Comparison of ENCODE assay signal across 15 cellular contexts in genomic region chr3:16905704-16906103, GRCh38. TPM values are rescaled to one million over a fixed set of nuclear protein-coding genes. Genes with fewer than 3 reads are reported as not detected.
DNase-seq lines count a peak whose midpoint lies in the region; ATAC-seq and TF ChIP-seq lines count a peak whose summit lies in the region.
"Had no signal": no experiment of that assay in that cellular context is flagged by ENCODE, and none has a peak within 500 bp of the region (broad histone marks: within the 10 kb centered on the region; RNA-seq: fewer than 3 reads in every experiment).

No MANE protein-coding gene starts in this region.

- ATAC-seq in activated T-cell treated with anti-CD3 and anti-CD28 coated beads, Interleukin-2, amount 50 U/mL, for 72 hours (replicated peaks in 1 of 2) = no peak
- no peak for ATAC-seq in activated T-cell treated with anti-CD3 and anti-CD28 coated beads, Interleukin-2, amount 50 U/mL, for 4 hours
- ATAC-seq in IMR-90 (ENCODE audit: low read depth) = no peak
- ATAC-seq in activated naive CD8-positive, alpha-beta T cell treated with anti-CD3 and anti-CD28 coated beads, Interleukin-2, amount 10 ng/mL, durations not matched to agents 7 days and 5 days (ENCODE audit: low read depth) = no peak
- no peak for ATAC-seq in gastrocnemius medialis
- no peak for ATAC-seq in HG03108 (IDR thresholded peaks at IDR 0.05; ENCODE audit: unreplicated experiment)
- ATAC-seq: gastroesophageal sphincter had no signal

- H2AK5ac ChIP-seq in IMR-90 (ENCODE audit: low read depth, low read length) = no peak overlapping the region

- TF ChIP-seq CTCF in IMR-90 (conservative IDR thresholded peaks at IDR 0.05; ENCODE audit: low read depth, low read length) (no peak), gastrocnemius medialis (IDR thresholded peaks at IDR 0.05 in 4 of 5, conservative IDR thresholded peaks at IDR 0.05 in 1 of 5) (no peak), Caco-2 (IDR thresholded peaks at IDR 0.05; ENCODE audit: insufficient read depth in 1 of 2, low read depth in 1 of 2, low read length in 1 of 2, severe bottlenecking in 1 of 2, unreplicated experiment in 1 of 2) (no peak)

- TF ChIP-seq RAD21 in IMR-90 (IDR thresholded peaks at IDR 0.05; ENCODE audit: low read length) = no peak

- H3K4me1 ChIP-seq in IMR-90 (ENCODE audit: control insufficient read depth, insufficient read depth, low read length) (peaks cover 7% of the 10 kb centered on the region), gastrocnemius medialis (peaks cover 90 to 96% of the 10 kb centered on the region in 2 donors), Caco-2 (no peaks in the 10 kb centered on the region)

- no peak overlapping the region for H3K23ac ChIP-seq in IMR-90 (ENCODE audit: low read depth, low read length)

- intact Hi-C loops in IMR-90 (cut with micrococcal nuclease) = no loop called here
- intact Hi-C loops in gastrocnemius medialis (cut with DNase I; ENCODE audit: low total_unique reads) = loop anchor here (5.0 kb wide), 1 partner anchor 182 kb away; no protein-coding TSS in a partner anchor
- intact Hi-C loops in Caco-2 (cut with micrococcal nuclease; ENCODE audit: unreplicated experiment) = no loop called here

- H3K14ac ChIP-seq in IMR-90 (replicated peaks; ENCODE audit: low read depth, low read length) = no peak overlapping the region

- peaks cover 1 to 5% of the 10 kb centered on the region in 2 donors for H3K36me3 Mint-ChIP-seq in activated T-cell treated with anti-CD3 and anti-CD28 coated beads, Interleukin-2, amount 50 U/mL, for 72 hours (ENCODE audit: insufficient read depth in 2 of 2)
- peaks cover 9% of the 10 kb centered on the region for H3K36me3 Mint-ChIP-seq in activated T-cell treated with anti-CD3 and anti-CD28 coated beads, Interleukin-2, amount 50 U/mL, for 4 hours (ENCODE audit: insufficient read depth)
- H3K36me3 Mint-ChIP-seq in activated naive CD8-positive, alpha-beta T cell treated with anti-CD3 and anti-CD28 coated beads, Interleukin-2, amount 10 ng/mL, durations not matched to agents 7 days and 5 days = peaks cover 20% of the 10 kb centered on the region
- H3K36me3 Mint-ChIP-seq in Caco-2 (ENCODE audit: insufficient read depth, unreplicated experiment) = no peaks in the 10 kb centered on the region

- H3K4me2 ChIP-seq in IMR-90 (ENCODE audit: low read depth, low read length) = no peak overlapping the region

- H4K5ac ChIP-seq in IMR-90 (ENCODE audit: low read depth, low read length) = no peak overlapping the region

- no peak overlapping the region for H2BK5ac ChIP-seq in IMR-90 (ENCODE audit: low read depth, low read length, poor library complexity, severe bottlenecking)

- POLR2A ChIA-PET in IMR-90 (lab: Charles Lee; ENCODE audit: unreplicated experiment) (no interaction called here), Caco-2 (lab: Charles Lee) (no interaction called here)
- POLR2A ChIA-PET in activated naive CD8-positive, alpha-beta T cell treated with anti-CD3 and anti-CD28 coated beads, Interleukin-2, amount 10 ng/mL, durations not matched to agents 7 days and 5 days (lab: Charles Lee) = interaction anchor here (0.9 kb wide), 1 partner anchor 235 kb away, joined by 3 read pairs; no protein-coding TSS in a partner anchor

- in situ Hi-C loops in IMR-90 (cut with MboI; ENCODE audit: low sequenced_read_pairs) = no loop called here
- in situ Hi-C loops in gastrocnemius medialis (cut with MboI; ENCODE audit: low sequenced_read_pairs in 4 of 4) = no loop called here

- CTCF ChIA-PET in IMR-90 (lab: Yijun Ruan, JAX) (interaction anchor here (0.6 kb wide), 1 partner anchor 104 kb away, joined by 3 read pairs; no protein-coding TSS in a partner anchor), Caco-2 (lab: Charles Lee) (no interaction called here)

- no peaks in the 10 kb centered on the region for H4K20me1 ChIP-seq in IMR-90 (ENCODE audit: insufficient read depth, low read length)

- no peak overlapping the region for H4K91ac ChIP-seq in IMR-90 (ENCODE audit: insufficient read depth, low read depth, low read length)

- H3K27ac ChIP-seq in IMR-90 (ENCODE audit: insufficient read depth, low read length) (no peak overlapping the region), gastrocnemius medialis (peak overlapping the region; percentile 76 to 86 (median 84))
- H3K27ac ChIP-seq: ascending aorta, gastroesophageal sphincter had no signal

- no peak overlapping the region for H3K4me3 ChIP-seq in IMR-90 (ENCODE audit: insufficient read depth, low read depth, low read length)
- H3K4me3 ChIP-seq in gastrocnemius medialis = no peak overlapping the region
- no peak overlapping the region for H3K4me3 ChIP-seq in Caco-2 (ENCODE audit: low read depth, low read length)
- H3K4me3 ChIP-seq: ascending aorta, gastroesophageal sphincter had no signal

- no peak overlapping the region for H2BK120ac ChIP-seq in IMR-90 (ENCODE audit: low read depth, low read length)

- no peaks in the 10 kb centered on the region for H3K27me3 Mint-ChIP-seq in activated T-cell treated with anti-CD3 and anti-CD28 coated beads, Interleukin-2, amount 50 U/mL, for 72 hours (ENCODE audit: low read depth)
- H3K27me3 Mint-ChIP-seq in activated T-cell treated with anti-CD3 and anti-CD28 coated beads, Interleukin-2, amount 50 U/mL, for 4 hours (ENCODE audit: low read depth) = no peaks in the 10 kb centered on the region
- H3K27me3 Mint-ChIP-seq in activated naive CD8-positive, alpha-beta T cell treated with anti-CD3 and anti-CD28 coated beads, Interleukin-2, amount 10 ng/mL, durations not matched to agents 7 days and 5 days = no peaks in the 10 kb centered on the region
- H3K27me3 Mint-ChIP-seq in Caco-2 (ENCODE audit: insufficient read depth, unreplicated experiment) = peaks cover 22% of the 10 kb centered on the region

- no peak overlapping the region for H3K56ac ChIP-seq in IMR-90 (ENCODE audit: extremely low read depth, insufficient read depth, low read length)

- H3K9me1 ChIP-seq in IMR-90 (ENCODE audit: insufficient read depth, low read length) = peaks cover 6% of the 10 kb centered on the region

- H2AK9ac ChIP-seq in IMR-90 (replicated peaks; ENCODE audit: low read depth, low read length, poor library complexity) = no peak overlapping the region

- H3K27me3 ChIP-seq in IMR-90 (ENCODE audit: control insufficient read depth, insufficient read depth, low read length) = no peaks in the 10 kb centered on the region
- no peaks in the 10 kb centered on the region for H3K27me3 ChIP-seq in gastrocnemius medialis
- H3K27me3 ChIP-seq in Caco-2 (replicated peaks; ENCODE audit: control insufficient read depth, insufficient read depth, low read length) = no peaks in the 10 kb centered on the region
- H3K27me3 ChIP-seq: ascending aorta, gastroesophageal sphincter had no signal

- dilution Hi-C loops in IMR-90 (cut with HindIII; ENCODE audit: low sequenced_read_pairs, unreplicated experiment) = no loop called here

- no peak overlapping the region for H4K8ac ChIP-seq in IMR-90 (ENCODE audit: low read depth in 2 of 2, low read length in 2 of 2)

- H3K9me3 ChIP-seq in IMR-90 (ENCODE audit: control insufficient read depth, insufficient read depth, low read length) = no peaks in the 10 kb centered on the region
- no peaks in the 10 kb centered on the region for H3K9me3 ChIP-seq in gastrocnemius medialis
- no peaks in the 10 kb centered on the region for H3K9me3 ChIP-seq in Caco-2
- H3K9me3 ChIP-seq: ascending aorta, gastroesophageal sphincter had no signal

- H3K36me3 ChIP-seq in IMR-90 (ENCODE audit: control insufficient read depth, insufficient read depth, low read length) = no peaks in the 10 kb centered on the region
- no peaks in the 10 kb centered on the region for H3K36me3 ChIP-seq in gastrocnemius medialis
- H3K36me3 ChIP-seq in Caco-2 (ENCODE audit: control insufficient read depth, insufficient read depth, low read length) = no peaks in the 10 kb centered on the region
- H3K36me3 ChIP-seq: ascending aorta, gastroesophageal sphincter had no signal

- no peak for DNase-seq in activated T-cell treated with anti-CD3 and anti-CD28 coated beads, Interleukin-2, amount 50 U/mL, for 72 hours
- no peak for DNase-seq in activated T-cell treated with anti-CD3 and anti-CD28 coated beads, Interleukin-2, amount 50 U/mL, for 4 hours
- DNase-seq in IMR-90 = no peak
- DNase-seq in activated naive CD8-positive, alpha-beta T cell treated with anti-CD3 and anti-CD28 coated beads, Interleukin-2, amount 10 ng/mL, durations not matched to agents 7 days and 5 days = no peak
- no peak for DNase-seq in gastrocnemius medialis
- no peak for DNase-seq in SIG-M5 (lab: John Stamatoyannopoulos, UW)
- DNase-seq in Caco-2 = no peak
- DNase-seq: activated CD4-positive, alpha-beta T cell treated with anti-CD3 and anti-CD28 coated beads for 48 hours; cortex of kidney; NCI-H187; NCI-H446 treated with DMSO at 0.1 percent for 48 hours had no signal

- no peak for TF ChIP-seq POLR2A in IMR-90 (IDR thresholded peaks at IDR 0.05; ENCODE audit: low read depth, low read length)
- TF ChIP-seq POLR2A in gastrocnemius medialis (IDR thresholded peaks at IDR 0.05) = no peak

- peaks cover 89% of the 10 kb centered on the region for H3K4me1 Mint-ChIP-seq in activated T-cell treated with anti-CD3 and anti-CD28 coated beads, Interleukin-2, amount 50 U/mL, for 72 hours (ENCODE audit: low read depth)
- H3K4me1 Mint-ChIP-seq in activated T-cell treated with anti-CD3 and anti-CD28 coated beads, Interleukin-2, amount 50 U/mL, for 4 hours (ENCODE audit: low read depth) = peaks cover 89% of the 10 kb centered on the region
- H3K4me1 Mint-ChIP-seq in activated naive CD8-positive, alpha-beta T cell treated with anti-CD3 and anti-CD28 coated beads, Interleukin-2, amount 10 ng/mL, durations not matched to agents 7 days and 5 days = peaks cover 52% of the 10 kb centered on the region
- H3K4me1 Mint-ChIP-seq in Caco-2 (ENCODE audit: low read depth, unreplicated experiment) = no peaks in the 10 kb centered on the region

- peaks cover 1 to 2% of the 10 kb centered on the region in 2 donors for H3K9me3 Mint-ChIP-seq in activated T-cell treated with anti-CD3 and anti-CD28 coated beads, Interleukin-2, amount 50 U/mL, for 72 hours
- H3K9me3 Mint-ChIP-seq in activated T-cell treated with anti-CD3 and anti-CD28 coated beads, Interleukin-2, amount 50 U/mL, for 4 hours = no peaks in the 10 kb centered on the region
- H3K9me3 Mint-ChIP-seq in activated naive CD8-positive, alpha-beta T cell treated with anti-CD3 and anti-CD28 coated beads, Interleukin-2, amount 10 ng/mL, durations not matched to agents 7 days and 5 days = no peaks in the 10 kb centered on the region
- H3K9me3 Mint-ChIP-seq in Caco-2 (ENCODE audit: unreplicated experiment) = no peaks in the 10 kb centered on the region
- H3K9me3 Mint-ChIP-seq: neural crest cell had no signal

- H3K9ac ChIP-seq in IMR-90 (ENCODE audit: low read depth, low read length) = no peak overlapping the region

- peak overlapping the region; percentile 29 for H2AFZ ChIP-seq in IMR-90 (replicated peaks; ENCODE audit: low read length, poor library complexity)

- no peak overlapping the region for H3K4ac ChIP-seq in IMR-90 (ENCODE audit: low read depth, low read length)

- H3K18ac ChIP-seq in IMR-90 (ENCODE audit: low read depth, low read length) = no peak overlapping the region

- no CpG with 5 or more reads among the region's 1 CpG for WGBS in IMR-90 (ENCODE audit: extremely low coverage in 2 of 2, insufficient read length in 1 of 2), 2 experiments

- BruUV-seq in IMR-90 (replicated peaks; lab: Mats Ljungman, UMichigan) = no TSS peak
- no TSS peak for BruUV-seq in Caco-2 (replicated peaks; lab: Mats Ljungman, UMichigan)

- no peak overlapping the region for H3K27ac Mint-ChIP-seq in activated T-cell treated with anti-CD3 and anti-CD28 coated beads, Interleukin-2, amount 50 U/mL, for 72 hours
- peak overlapping the region; percentile 16 for H3K27ac Mint-ChIP-seq in activated naive CD8-positive, alpha-beta T cell treated with anti-CD3 and anti-CD28 coated beads, Interleukin-2, amount 10 ng/mL, durations not matched to agents 7 days and 5 days
- no peak overlapping the region for H3K27ac Mint-ChIP-seq in Caco-2 (ENCODE audit: unreplicated experiment)

- no peak overlapping the region for H2BK15ac ChIP-seq in IMR-90 (ENCODE audit: low read depth, low read length)

- no peak overlapping the region for H2BK20ac ChIP-seq in IMR-90 (ENCODE audit: low read depth, low read length)

- peak overlapping the region; percentile 51 to 57 for H3K4me3 Mint-ChIP-seq in activated T-cell treated with anti-CD3 and anti-CD28 coated beads, Interleukin-2, amount 50 U/mL, for 72 hours
- no peak overlapping the region for H3K4me3 Mint-ChIP-seq in activated T-cell treated with anti-CD3 and anti-CD28 coated beads, Interleukin-2, amount 50 U/mL, for 4 hours
- no peak overlapping the region for H3K4me3 Mint-ChIP-seq in activated naive CD8-positive, alpha-beta T cell treated with anti-CD3 and anti-CD28 coated beads, Interleukin-2, amount 10 ng/mL, durations not matched to agents 7 days and 5 days
- H3K4me3 Mint-ChIP-seq in Caco-2 (ENCODE audit: unreplicated experiment) = no peak overlapping the region
- H3K4me3 Mint-ChIP-seq: neural crest cell had no signal

- peaks cover 0 to 3% of the 10 kb centered on the region in 2 experiments; a peak in 1 of 4 replicates for H3K79me1 ChIP-seq in IMR-90 (ENCODE audit: low read depth in 1 of 2, low read length in 2 of 2)

RNA-seq across cellular contexts. Expression of gene PLCL2, which starts 20.9 kb away (rescaled TPM):
- total RNA-seq in activated T-cell treated with anti-CD3 and anti-CD28 coated beads, Interleukin-2, amount 50 U/mL, for 72 hours = 10 to 100 TPM; 22.9 to 24.7 TPM
- total RNA-seq in activated T-cell treated with anti-CD3 and anti-CD28 coated beads, Interleukin-2, amount 50 U/mL, for 4 hours = 10 to 100 TPM; 12.6 to 14.2 (median 12.7) TPM
- total RNA-seq in IMR-90 (2012; rRNA removed) = 3.8 and 4.2 TPM in 2 replicates
- polyA plus RNA-seq in IMR-90 (2012; rRNA removed) = 0.79 and 0.92 TPM in 2 replicates
- polyA plus RNA-seq in IMR-90 (2012; cell fraction: cytosol; rRNA removed) = 0.22 and 0.92 TPM in 2 replicates
- polyA plus RNA-seq in IMR-90 (2012; cell fraction: nucleus; rRNA removed; ENCODE audit: low replicate concordance) = 0.12 and 0.58 TPM in 2 replicates
- total RNA-seq in activated naive CD8-positive, alpha-beta T cell treated with anti-CD3 and anti-CD28 coated beads, Interleukin-2, amount 10 ng/mL, durations not matched to agents 7 days and 5 days = 10 to 100 TPM; 53.2 to 58.0 TPM
- total RNA-seq in gastrocnemius medialis = 10 to 100 TPM; 23.9 to 37.2 (median 32.7) TPM
- 0.07 TPM in 1 of 2 replicates, not detected in the other for total RNA-seq in Caco-2 (2022)

Comparison
In these comparisons a context has a peak if more than half of its experiments do, and no peak if none do; other contexts are left out.
1. H3K4me3 Mint-ChIP-seq: peak in activated T-cell treated with anti-CD3 and anti-CD28 coated beads, Interleukin-2, amount 50 U/mL, for 72 hours (2 of 2); none in activated T-cell treated with anti-CD3 and anti-CD28 coated beads, Interleukin-2, amount 50 U/mL, for 4 hours (single experiment), activated naive CD8-positive, alpha-beta T cell treated with anti-CD3 and anti-CD28 coated beads, Interleukin-2, amount 10 ng/mL, durations not matched to agents 7 days and 5 days (single experiment) and Caco-2 (single experiment).